11 cellular contexts compared by ENCODE assay signal in the genomic region with DNA sequence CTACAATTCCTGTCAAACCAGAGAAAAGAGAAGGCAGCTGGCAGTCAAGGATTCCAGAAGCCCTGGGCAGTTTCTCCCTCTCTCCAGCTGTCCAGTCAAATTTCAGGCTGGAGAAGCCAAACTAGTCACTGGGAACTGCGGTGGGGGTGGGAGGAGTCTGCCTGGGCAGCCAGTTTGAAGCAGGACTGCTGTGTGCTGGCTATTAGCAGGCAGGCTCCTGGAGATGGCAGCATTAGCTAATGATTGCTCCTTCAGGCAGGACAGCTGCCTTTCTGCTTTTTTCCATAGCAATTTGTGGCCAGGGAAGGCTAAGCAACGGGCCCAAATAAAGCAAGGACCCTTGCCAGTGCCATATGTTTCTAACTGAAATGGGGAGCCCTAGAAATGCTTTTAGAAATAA. TPM values are rescaled to one million over a fixed set of nuclear protein-coding genes. Genes with fewer than 3 reads are reported as not detected.
DNase-seq lines count a peak whose midpoint lies in the region; ATAC-seq and TF ChIP-seq lines count a peak whose summit lies in the region.
"Had no signal": no experiment of that assay in that cellular context is flagged by ENCODE, and none has a peak within 500 bp of the region (broad histone marks: within the 10 kb centered on the region; RNA-seq: fewer than 3 reads in every experiment).

No MANE protein-coding gene starts in this region.

- peaks cover 0 to 3% of the 10 kb centered on the region in 2 donors for H3K27me3 Mint-ChIP-seq in CD8-positive, alpha-beta memory T cell

- H3K9me3 ChIP-seq in colonic mucosa: no peaks in the 10 kb centered on the region
- no peaks in the 10 kb centered on the region for H3K9me3 ChIP-seq in CD8-positive, alpha-beta memory T cell (ENCODE audit: low read length)

- H3K4me3 Mint-ChIP-seq in CD8-positive, alpha-beta memory T cell: no peak overlapping the region
- H3K4me3 Mint-ChIP-seq: stimulated activated effector memory CD8-positive, alpha-beta T cell treated with anti-CD3 and anti-CD28 coated beads, Interleukin-12 subunit alpha, Interleukin-12 subunit beta, amount 100 ng/mL, for 72 hours had no signal

- no peak overlapping the region for H3K9ac ChIP-seq in colonic mucosa (ENCODE audit: low read depth in 2 of 2, low read length in 2 of 2)

- H3K27me3 ChIP-seq in colonic mucosa: no peaks in the 10 kb centered on the region
- H3K27me3 ChIP-seq in CD8-positive, alpha-beta memory T cell (ENCODE audit: insufficient read depth, low read length, poor library complexity, severe bottlenecking): no peaks in the 10 kb centered on the region

- no peak overlapping the region for H3K27ac Mint-ChIP-seq in CD8-positive, alpha-beta memory T cell
- H3K27ac Mint-ChIP-seq: stimulated activated effector memory CD8-positive, alpha-beta T cell treated with anti-CD3 and anti-CD28 coated beads, Interleukin-12 subunit alpha, Interleukin-12 subunit beta, amount 100 ng/mL, for 72 hours had no signal

- intact Hi-C loops in colonic mucosa (cut with DNase I): no loop called here

- no peaks in the 10 kb centered on the region for H3K36me3 Mint-ChIP-seq in CD8-positive, alpha-beta memory T cell
- H3K36me3 Mint-ChIP-seq: stimulated activated effector memory CD8-positive, alpha-beta T cell treated with anti-CD3 and anti-CD28 coated beads, Interleukin-12 subunit alpha, Interleukin-12 subunit beta, amount 100 ng/mL, for 72 hours had no signal

- ATAC-seq in HG03139 (IDR thresholded peaks at IDR 0.05; ENCODE audit: unreplicated experiment) (no peak), HG03280 (IDR thresholded peaks at IDR 0.05; ENCODE audit: unreplicated experiment) (no peak), HG03342 (IDR thresholded peaks at IDR 0.05; ENCODE audit: unreplicated experiment) (no peak)
- ATAC-seq: stimulated activated effector memory CD8-positive, alpha-beta T cell treated with anti-CD3 and anti-CD28 coated beads, Interleukin-12 subunit alpha, Interleukin-12 subunit beta, amount 100 ng/mL, for 72 hours had no signal

- no peak overlapping the region for H3K27ac ChIP-seq in colonic mucosa
- no peak overlapping the region for H3K27ac ChIP-seq in CD8-positive, alpha-beta memory T cell (ENCODE audit: low read depth, low read length)
- H3K27ac ChIP-seq: epithelial cell of prostate had no signal

- TF ChIP-seq CTCF in AG09309 (IDR thresholded peaks at IDR 0.05; ENCODE audit: control insufficient read depth, insufficient read depth, low read depth, low read length, missing control alignments) (peak; percentile 9), colonic mucosa (IDR thresholded peaks at IDR 0.05) (no peak)

- POLR2A ChIA-PET in CD8-positive, alpha-beta memory T cell (lab: Charles Lee): no interaction called here

- H3K4me1 ChIP-seq in colonic mucosa: no peaks in the 10 kb centered on the region
- H3K4me1 ChIP-seq in CD8-positive, alpha-beta memory T cell (ENCODE audit: insufficient read depth, low read length): no peaks in the 10 kb centered on the region

- no peaks in the 10 kb centered on the region for H3K9me3 Mint-ChIP-seq in CD8-positive, alpha-beta memory T cell
- H3K9me3 Mint-ChIP-seq: stimulated activated effector memory CD8-positive, alpha-beta T cell treated with anti-CD3 and anti-CD28 coated beads, Interleukin-12 subunit alpha, Interleukin-12 subunit beta, amount 100 ng/mL, for 72 hours had no signal

- H3K4me1 Mint-ChIP-seq in CD8-positive, alpha-beta memory T cell: no peaks in the 10 kb centered on the region
- H3K4me1 Mint-ChIP-seq: stimulated activated effector memory CD8-positive, alpha-beta T cell treated with anti-CD3 and anti-CD28 coated beads, Interleukin-12 subunit alpha, Interleukin-12 subunit beta, amount 100 ng/mL, for 72 hours had no signal

- no peaks in the 10 kb centered on the region for H3K36me3 ChIP-seq in colonic mucosa
- H3K36me3 ChIP-seq in CD8-positive, alpha-beta memory T cell (ENCODE audit: insufficient read depth, low read length): no peaks in the 10 kb centered on the region

- no peak overlapping the region for H3K4me3 ChIP-seq in AG09309 (ENCODE audit: control insufficient read depth, low read depth, low read length)
- no peak overlapping the region for H3K4me3 ChIP-seq in colonic mucosa
- no peak overlapping the region for H3K4me3 ChIP-seq in CD8-positive, alpha-beta memory T cell (ENCODE audit: low read length)

- CTCF ChIA-PET in CD8-positive, alpha-beta memory T cell (lab: Charles Lee): no interaction called here

- DNase-seq in AG09309 (ENCODE audit: low read depth): no peak
- peak; percentile 91 for DNase-seq in LHCN-M2 (ENCODE audit: low read depth)
- DNase-seq in colonic mucosa: peak; percentile 18
- DNase-seq in midbrain (lab: John Stamatoyannopoulos, UW): peak; percentile 3
- no peak for DNase-seq in CD8-positive, alpha-beta memory T cell

RNA-seq across cellular contexts. Expression of gene FGF13, which starts 44.7 kb away (rescaled TPM):
- total RNA-seq in LHCN-M2 (2014; rRNA removed): 1.8 and 3.4 TPM in 2 replicates
- 0.23 TPM for polyA plus RNA-seq in LHCN-M2 (2012)
- 1 to 10 TPM; 1.6 to 2.1 TPM for total RNA-seq in colonic mucosa
- total RNA-seq in CD8-positive, alpha-beta memory T cell: not detected
- not detected for polyA plus RNA-seq in CD8-positive, alpha-beta memory T cell
- total RNA-seq: osteocyte had no signal

Comparison
In these comparisons a context has a peak if more than half of its experiments do, and no peak if none do; other contexts are left out.
1. DNase-seq: peak in LHCN-M2 (single experiment), colonic mucosa (single experiment) and midbrain (single experiment); none in AG09309 (single experiment) and CD8-positive, alpha-beta memory T cell (0 of 5).